ENCODE assay signal across 9 cellular contexts in the genomic region with DNA sequence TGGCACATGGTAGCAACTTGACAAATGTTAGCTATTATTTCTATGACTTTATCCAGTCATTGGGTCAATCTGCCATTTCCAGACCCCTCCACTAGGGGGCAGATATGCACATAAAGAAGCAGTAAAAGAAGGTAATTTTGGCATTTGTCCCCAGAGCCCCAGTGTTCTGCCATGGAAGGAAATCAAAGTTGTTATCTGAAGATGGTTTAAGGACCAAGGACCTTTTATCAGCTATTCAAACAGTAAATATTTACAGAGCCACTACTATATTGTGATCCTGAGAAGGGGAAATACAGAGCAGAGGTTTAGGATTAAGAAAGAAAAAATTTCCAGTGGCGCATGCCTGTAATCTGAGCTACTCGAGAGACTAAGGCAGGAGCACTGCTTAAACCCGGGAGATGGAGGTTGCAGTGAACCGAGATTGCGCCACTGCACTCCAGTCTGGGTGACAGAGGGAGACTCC. TPM values are rescaled to one million over a fixed set of nuclear protein-coding genes. Genes with fewer than 3 reads are reported as not detected.
DNase-seq lines count a peak whose midpoint lies in the region; ATAC-seq, FAIRE-seq and TF ChIP-seq lines count a peak whose summit lies in the region.
"Had no signal": no experiment of that assay in that cellular context is flagged by ENCODE, and none has a peak within 500 bp of the region (broad histone marks: within the 10 kb centered on the region; RNA-seq: fewer than 3 reads in every experiment).

No MANE protein-coding gene starts in this region.

- TF ChIP-seq RAD21 in IMR-90 (IDR thresholded peaks at IDR 0.05; ENCODE audit: low read length), result peak; percentile 82
- peak; percentile 79 for TF ChIP-seq RAD21 in neural cell (conservative IDR thresholded peaks at IDR 0.05)

- no peak overlapping the region for H3K9ac ChIP-seq in IMR-90 (ENCODE audit: low read depth, low read length)
- H3K9ac ChIP-seq in PC-3 (ENCODE audit: low read length), result no peak overlapping the region
- H3K9ac ChIP-seq in neural cell (ENCODE audit: low read length), result no peak overlapping the region

- H3K4ac ChIP-seq in IMR-90 (ENCODE audit: low read depth, low read length), result no peak overlapping the region

- POLR2A ChIA-PET in IMR-90 (lab: Charles Lee; ENCODE audit: unreplicated experiment), result interaction anchor here (0.6 to 1.0 kb wide), 2 partner anchors 78 to 144 kb away, joined by 3 read pairs; no protein-coding TSS in a partner anchor
- POLR2A ChIA-PET in PC-3 (lab: Charles Lee; ENCODE audit: unreplicated experiment), result interaction anchor here (0.5 to 0.6 kb wide), 2 partner anchors 102 to 182 kb away, joined by 3 to 6 read pairs; no protein-coding TSS in a partner anchor

- H4K5ac ChIP-seq in IMR-90 (ENCODE audit: low read depth, low read length), result no peak overlapping the region

- TF ChIP-seq EP300 in esophagus muscularis mucosa (IDR thresholded peaks at IDR 0.05) (no peak), neural cell (conservative IDR thresholded peaks at IDR 0.05; ENCODE audit: poor library complexity, severe bottlenecking) (no peak)

- H3K56ac ChIP-seq in IMR-90 (ENCODE audit: extremely low read depth, insufficient read depth, low read length), result no peak overlapping the region

- H3K9me1 ChIP-seq in IMR-90 (ENCODE audit: insufficient read depth, low read length), result no peaks in the 10 kb centered on the region

- no CpG with 5 or more reads among the region's 5 CpGs for WGBS in IMR-90 (ENCODE audit: extremely low coverage in 2 of 2, insufficient read length in 1 of 2), 2 experiments
- 58% methylated on average over 5 of the region's 5 CpGs for WGBS in esophagus muscularis mucosa
- 58 to 82% methylated on average over 5 of the region's 5 CpGs for WGBS in testis, 2 donors

- dilution Hi-C loops in IMR-90 (cut with HindIII; ENCODE audit: low sequenced_read_pairs, unreplicated experiment), result no loop called here

- DNase-seq in IMR-90, result peak; percentile 74
- DNase-seq in PC-3, result peak; percentile 85
- DNase-seq in activated T-cell treated with anti-CD3 and anti-CD28 coated beads for 48 hours (ENCODE audit: low read depth), result peak; percentile 61
- DNase-seq in esophagus muscularis mucosa (ENCODE audit: extremely low spot score), result no peak
- peak; percentile 93 for DNase-seq in testis

- H4K8ac ChIP-seq in IMR-90 (ENCODE audit: low read depth in 2 of 2, low read length in 2 of 2), result no peak overlapping the region

- H3K27ac ChIP-seq in IMR-90 (ENCODE audit: insufficient read depth, low read length) (no peak overlapping the region), PC-3 (ENCODE audit: low read length) (no peak overlapping the region), esophagus muscularis mucosa (replicated peaks in 1 of 4) (no peak overlapping the region), neural cell (ENCODE audit: low read length) (no peak overlapping the region), testis (no peak overlapping the region)
- H3K27ac ChIP-seq: epithelial cell of prostate had no signal

- peak; percentile 91 for FAIRE-seq in G401.6 (lab: Jason Lieb, UNC)

- H2AK9ac ChIP-seq in IMR-90 (replicated peaks; ENCODE audit: low read depth, low read length, poor library complexity), result no peak overlapping the region

- peaks cover 12 to 41% of the 10 kb centered on the region in 2 experiments for H3K79me1 ChIP-seq in IMR-90 (ENCODE audit: low read depth in 1 of 2, low read length in 2 of 2)

- H3K4me3 ChIP-seq in IMR-90 (ENCODE audit: insufficient read depth, low read depth, low read length) (no peak overlapping the region), PC-3 (ENCODE audit: low read length) (no peak overlapping the region), esophagus muscularis mucosa (no peak overlapping the region), neural cell (ENCODE audit: low read length) (no peak overlapping the region), testis (no peak overlapping the region)

- ATAC-seq in IMR-90 (ENCODE audit: low read depth), result peak; percentile 76
- ATAC-seq in PC-3, result no peak; the same call in 1 of the 2 replicates
- no peak for ATAC-seq in GM21360 (IDR thresholded peaks at IDR 0.05; ENCODE audit: unreplicated experiment)

- no peak overlapping the region for H2BK15ac ChIP-seq in IMR-90 (ENCODE audit: low read depth, low read length)

- CTCF ChIA-PET in IMR-90 (lab: Yijun Ruan, JAX) (interaction anchor here (0.6 to 2.7 kb wide), 19 partner anchors 9 to 186 kb away, joined by 3 to 22 read pairs (median 5); a partner anchor contains a TSS), PC-3 (lab: Charles Lee) (interaction anchor here (0.6 to 1.6 kb wide), 9 partner anchors 37 to 169 kb away, joined by 3 to 15 read pairs (median 7); a partner anchor contains a TSS)

- H3K4me2 ChIP-seq in IMR-90 (ENCODE audit: low read depth, low read length) (no peak overlapping the region), PC-3 (ENCODE audit: low read length) (no peak overlapping the region), neural cell (ENCODE audit: low read length) (no peak overlapping the region)

- no peak overlapping the region for H2BK5ac ChIP-seq in IMR-90 (ENCODE audit: low read depth, low read length, poor library complexity, severe bottlenecking)

- no peak overlapping the region for H3K14ac ChIP-seq in IMR-90 (replicated peaks; ENCODE audit: low read depth, low read length)

- peaks cover 32% of the 10 kb centered on the region; the same call in 1 of the 2 replicates for H4K20me1 ChIP-seq in IMR-90 (ENCODE audit: insufficient read depth, low read length)
- H4K20me1 ChIP-seq in PC-3 (ENCODE audit: low read length), result no peaks in the 10 kb centered on the region
- H4K20me1 ChIP-seq in neural cell (ENCODE audit: insufficient read depth), result no peaks in the 10 kb centered on the region

- H3K79me2 ChIP-seq in PC-3 (ENCODE audit: low read length), result peaks cover 6% of the 10 kb centered on the region; the same call in 1 of the 2 replicates
- H3K79me2 ChIP-seq in neural cell (replicated peaks; ENCODE audit: insufficient read depth, low read length), result no peaks in the 10 kb centered on the region

- H4K91ac ChIP-seq in IMR-90 (ENCODE audit: insufficient read depth, low read depth, low read length), result no peak overlapping the region

- peaks cover 26% of the 10 kb centered on the region for H3K36me3 ChIP-seq in IMR-90 (ENCODE audit: control insufficient read depth, insufficient read depth, low read length)
- peaks cover 10% of the 10 kb centered on the region for H3K36me3 ChIP-seq in PC-3 (ENCODE audit: low read depth, low read length)
- H3K36me3 ChIP-seq in esophagus muscularis mucosa, result peaks cover 14 to 61% (median 31%) of the 10 kb centered on the region in 4 donors
- H3K36me3 ChIP-seq in neural cell (ENCODE audit: insufficient read depth, low read length), result no peaks in the 10 kb centered on the region
- no peaks in the 10 kb centered on the region for H3K36me3 ChIP-seq in testis (ENCODE audit: low read depth, missing control alignments)

- TF ChIP-seq POLR2A in IMR-90 (IDR thresholded peaks at IDR 0.05; ENCODE audit: low read depth, low read length) (no peak), esophagus muscularis mucosa (IDR thresholded peaks at IDR 0.05; ENCODE audit: low read depth) (no peak), testis (IDR thresholded peaks at IDR 0.05) (no peak)

- no peak overlapping the region for H2BK120ac ChIP-seq in IMR-90 (ENCODE audit: low read depth, low read length)

- peak; percentile 85 for TF ChIP-seq CTCF in IMR-90 (conservative IDR thresholded peaks at IDR 0.05; ENCODE audit: low read depth, low read length)
- peak; percentile 86 for TF ChIP-seq CTCF in PC-3 (conservative IDR thresholded peaks at IDR 0.05; ENCODE audit: low read depth, low read length)
- peak; percentile 90 to 93 (median 90) for TF ChIP-seq CTCF in esophagus muscularis mucosa (IDR thresholded peaks at IDR 0.05)
- peak; percentile 90 for TF ChIP-seq CTCF in neural cell (IDR thresholded peaks at IDR 0.05; ENCODE audit: poor library complexity, severe bottlenecking)
- TF ChIP-seq CTCF in testis (IDR thresholded peaks at IDR 0.05), result peak; percentile 88 to 98 (median 94)

- no peaks in the 10 kb centered on the region for H3K27me3 ChIP-seq in IMR-90 (ENCODE audit: control insufficient read depth, insufficient read depth, low read length)
- no peaks in the 10 kb centered on the region for H3K27me3 ChIP-seq in PC-3 (ENCODE audit: low read length)
- no peaks in the 10 kb centered on the region for H3K27me3 ChIP-seq in esophagus muscularis mucosa
- H3K27me3 ChIP-seq in neural cell (ENCODE audit: insufficient read depth, low read depth, low read length), result no peaks in the 10 kb centered on the region
- no peaks in the 10 kb centered on the region for H3K27me3 ChIP-seq in testis

- H3K4me1 ChIP-seq in IMR-90 (ENCODE audit: control insufficient read depth, insufficient read depth, low read length), result peaks cover 4% of the 10 kb centered on the region; the same call in 1 of the 2 replicates
- H3K4me1 ChIP-seq in PC-3 (ENCODE audit: insufficient read depth, low read length), result peaks cover 14% of the 10 kb centered on the region
- peaks cover 17 to 27% (median 27%) of the 10 kb centered on the region in 4 donors for H3K4me1 ChIP-seq in esophagus muscularis mucosa
- peaks cover 7% of the 10 kb centered on the region for H3K4me1 ChIP-seq in testis

- intact Hi-C loops in IMR-90 (cut with micrococcal nuclease), result loop anchor here (1.0 to 10.0 kb wide), 4 partner anchors 51 to 133 kb away; a partner anchor contains a TSS
- intact Hi-C loops in PC-3 (cut with micrococcal nuclease), result loop anchor here (5.0 kb wide), 1 partner anchor 43 kb away; no protein-coding TSS in a partner anchor
- intact Hi-C loops in esophagus muscularis mucosa (cut with DNase I), result loop anchor here (5.0 kb wide), 5 partner anchors 42 to 153 kb away; a partner anchor contains a TSS
- intact Hi-C loops in testis (cut with DNase I; ENCODE audit: low total_unique reads), result no loop called here

- H2BK20ac ChIP-seq in IMR-90 (ENCODE audit: low read depth, low read length), result no peak overlapping the region

- H3K18ac ChIP-seq in IMR-90 (ENCODE audit: low read depth, low read length), result no peak overlapping the region

- in situ Hi-C loops in IMR-90 (cut with MboI; ENCODE audit: low sequenced_read_pairs), result no loop called here

- no TSS peak for BruUV-seq in IMR-90 (replicated peaks; lab: Mats Ljungman, UMichigan)
- no TSS peak for BruUV-seq in PC-3 (replicated peaks; lab: Mats Ljungman, UMichigan)

- H3K23ac ChIP-seq in IMR-90 (ENCODE audit: low read depth, low read length), result no peak overlapping the region

- H3F3A ChIP-seq in PC-3 (ENCODE audit: low read length, unreplicated experiment) (no peaks in the 10 kb centered on the region), neural cell (ENCODE audit: insufficient read depth, low read length, poor library complexity, severe bottlenecking) (no peaks in the 10 kb centered on the region)

- H3K9me3 ChIP-seq in IMR-90 (ENCODE audit: control insufficient read depth, insufficient read depth, low read length) (no peaks in the 10 kb centered on the region), PC-3 (ENCODE audit: low read length) (no peaks in the 10 kb centered on the region), esophagus muscularis mucosa (no peaks in the 10 kb centered on the region), neural cell (ENCODE audit: low read length) (no peaks in the 10 kb centered on the region), testis (no peaks in the 10 kb centered on the region)

- no peak overlapping the region for H2AK5ac ChIP-seq in IMR-90 (ENCODE audit: low read depth, low read length)

- no peak overlapping the region for H2AFZ ChIP-seq in IMR-90 (replicated peaks; ENCODE audit: low read length, poor library complexity)
- H2AFZ ChIP-seq in PC-3 (ENCODE audit: low read length), result no peak overlapping the region
- no peak overlapping the region for H2AFZ ChIP-seq in neural cell (ENCODE audit: low read depth, low read length)

- H3K9me2 ChIP-seq in PC-3 (replicated peaks; ENCODE audit: low read length) (no peaks in the 10 kb centered on the region), neural cell (ENCODE audit: insufficient read depth, low read length) (no peaks in the 10 kb centered on the region)

RNA-seq across cellular contexts. Expression of a gene that starts 20.0 kb away (rescaled TPM):
- total RNA-seq in IMR-90 (2012; rRNA removed) (27.5 and 36.9 TPM in 2 replicates), PC-3 (2014; rRNA removed) (81.5 and 104 TPM in 2 replicates), esophagus muscularis mucosa (10 to 100 TPM in 2 of 4 donors, 1 to 10 TPM in 2; 4.6 to 12.6 (median 10.6) TPM), testis (10 to 100 TPM; 35.3 to 47.2 TPM)
- polyA plus RNA-seq in IMR-90 (2012; rRNA removed) (63.2 and 75.6 TPM in 2 replicates), neural cell (139 and 146 TPM in 2 replicates), testis (ENCODE audit: insufficient read depth, low read depth, low replicate concordance) (33.1 TPM)
- polyA plus RNA-seq in IMR-90 (2012; cell fraction: cytosol; rRNA removed), result 51.5 and 75.6 TPM in 2 replicates
- polyA plus RNA-seq in IMR-90 (2012; cell fraction: nucleus; rRNA removed; ENCODE audit: low replicate concordance), result 310 and 764 TPM in 2 replicates
- 75.7 and 99.8 TPM in 2 replicates for polyA minus RNA-seq in neural cell

RNA-seq across cellular contexts. Expression of a gene that starts 35.2 kb away (rescaled TPM):
- 3.1 and 5.2 TPM in 2 replicates for total RNA-seq in IMR-90 (2012; rRNA removed)
- 4.1 and 4.6 TPM in 2 replicates for polyA plus RNA-seq in IMR-90 (2012; rRNA removed)
- polyA plus RNA-seq in IMR-90 (2012; cell fraction: cytosol; rRNA removed), result 2.6 and 5.8 TPM in 2 replicates
- polyA plus RNA-seq in IMR-90 (2012; cell fraction: nucleus; rRNA removed; ENCODE audit: low replicate concordance), result 14.0 and 18.2 TPM in 2 replicates
- 2.4 and 3.7 TPM in 2 replicates for total RNA-seq in PC-3 (2014; rRNA removed)
- total RNA-seq in esophagus muscularis mucosa, result 1 to 10 TPM in 3 of 4 donors, under 1 TPM in 1; 0.83 to 2.1 (median 1.6) TPM
- 1.5 and 2.0 TPM in 2 replicates for polyA plus RNA-seq in neural cell
- polyA minus RNA-seq in neural cell, result 0.24 and 0.93 TPM in 2 replicates
- total RNA-seq in testis, result 10 to 100 TPM; 10.1 to 10.7 TPM
- 7.3 TPM for polyA plus RNA-seq in testis (ENCODE audit: insufficient read depth, low read depth, low replicate concordance)

RNA-seq across cellular contexts. Expression of a gene that starts 37.8 kb away (rescaled TPM):
- 3.6 and 3.9 TPM in 2 replicates for total RNA-seq in IMR-90 (2012; rRNA removed)
- polyA plus RNA-seq in IMR-90 (2012; rRNA removed), result 8.7 and 9.3 TPM in 2 replicates
- 5.9 and 14.1 TPM in 2 replicates for polyA plus RNA-seq in IMR-90 (2012; cell fraction: cytosol; rRNA removed)
- polyA plus RNA-seq in IMR-90 (2012; cell fraction: nucleus; rRNA removed; ENCODE audit: low replicate concordance), result 3.7 and 5.6 TPM in 2 replicates
- 7.1 and 9.3 TPM in 2 replicates for total RNA-seq in PC-3 (2014; rRNA removed)
- total RNA-seq in esophagus muscularis mucosa, result 1 to 10 TPM in 3 of 4 donors, not detected in 1; 1.0 to 1.5 (median 1.3) TPM
- polyA plus RNA-seq in neural cell, result not detected in 2 replicates
- polyA minus RNA-seq in neural cell, result not detected in 2 replicates
- 1 to 10 TPM; 4.2 to 8.6 TPM for total RNA-seq in testis
- 18.0 TPM for polyA plus RNA-seq in testis (ENCODE audit: insufficient read depth, low read depth, low replicate concordance)

RNA-seq across cellular contexts. Expression of a gene that starts 44.0 kb away (rescaled TPM):
- 572 and 596 TPM in 2 replicates for total RNA-seq in IMR-90 (2012; rRNA removed)
- polyA plus RNA-seq in IMR-90 (2012; rRNA removed), result 958 and 1,004 TPM in 2 replicates
- 180 and 421 TPM in 2 replicates for polyA plus RNA-seq in IMR-90 (2012; cell fraction: cytosol; rRNA removed)
- 47.7 and 402 TPM in 2 replicates for polyA plus RNA-seq in IMR-90 (2012; cell fraction: nucleus; rRNA removed; ENCODE audit: low replicate concordance)
- 390 and 515 TPM in 2 replicates for total RNA-seq in PC-3 (2014; rRNA removed)
- 100 to 1,000 TPM; 378 to 728 (median 558) TPM for total RNA-seq in esophagus muscularis mucosa
- 292 and 297 TPM in 2 replicates for polyA plus RNA-seq in neural cell
- polyA minus RNA-seq in neural cell, result 108 and 122 TPM in 2 replicates
- 100 to 1,000 TPM; 200 to 343 TPM for total RNA-seq in testis
- 757 TPM for polyA plus RNA-seq in testis (ENCODE audit: insufficient read depth, low read depth, low replicate concordance)

RNA-seq across cellular contexts. Expression of a gene that starts 46.2 kb away (rescaled TPM):
- 304 and 351 TPM in 2 replicates for total RNA-seq in IMR-90 (2012; rRNA removed)
- 374 and 387 TPM in 2 replicates for polyA plus RNA-seq in IMR-90 (2012; rRNA removed)
- polyA plus RNA-seq in IMR-90 (2012; cell fraction: cytosol; rRNA removed), result 274 and 575 TPM in 2 replicates
- polyA plus RNA-seq in IMR-90 (2012; cell fraction: nucleus; rRNA removed; ENCODE audit: low replicate concordance), result 417 and 521 TPM in 2 replicates
- total RNA-seq in PC-3 (2014; rRNA removed), result 207 and 211 TPM in 2 replicates
- 100 to 1,000 TPM; 147 to 216 (median 202) TPM for total RNA-seq in esophagus muscularis mucosa
- polyA plus RNA-seq in neural cell, result 3.4 and 9.3 TPM in 2 replicates
- polyA minus RNA-seq in neural cell, result 1.7 and 2.4 TPM in 2 replicates
- 10 to 100 TPM; 30.4 to 47.3 TPM for total RNA-seq in testis
- 42.1 TPM for polyA plus RNA-seq in testis (ENCODE audit: insufficient read depth, low read depth, low replicate concordance)
